Comparison of ENCODE assay signal across 33 cellular contexts in genomic region chr14:45373877-45374276, GRCh38.
"Had no signal": no experiment of that assay in that cellular context is flagged by ENCODE, and none has a peak within 500 bp of the region (broad histone marks: within the 10 kb centered on the region; RNA-seq: fewer than 3 reads in every experiment).

No MANE protein-coding gene starts in this region.

- H3K27ac Mint-ChIP-seq: activated CD4-positive, alpha-beta memory T cell treated with anti-CD3 and anti-CD28 coated beads for 36 hours; activated CD4-positive, alpha-beta T cell treated with anti-CD3 and anti-CD28 coated beads for 36 hours; activated CD4-positive, alpha-beta T cell treated with anti-CD3 and anti-CD28 coated beads, Interleukin-2, amount 10 ng/mL, durations not matched to agents 24 days and 14 days; activated CD8-positive, alpha-beta memory T cell treated with anti-CD3 and anti-CD28 coated beads, Interleukin-2, amount 10 ng/mL, durations not matched to agents 7 days and 5 days; activated CD8-positive, alpha-beta T cell treated with anti-CD3 and anti-CD28 coated beads, Interleukin-2, amount 10 ng/mL, durations not matched to agents 7 days and 5 days; activated naive CD4-positive, alpha-beta T cell treated with anti-CD3 and anti-CD28 coated beads, Interleukin-2, amount 10 ng/mL, durations not matched to agents 7 days and 5 days; activated naive CD4-positive, alpha-beta T cell treated with anti-CD3 and anti-CD28 coated beads, Interleukin-2, amount 50 U/mL, for 72 hours; activated naive CD8-positive, alpha-beta T cell treated with anti-CD3 and anti-CD28 coated beads, Interleukin-2, amount 10 ng/mL, durations not matched to agents 7 days and 5 days; activated T-cell treated with anti-CD3 and anti-CD28 coated beads, Interleukin-2, amount 50 U/mL, for 24 hours; activated T-cell treated with anti-CD3 and anti-CD28 coated beads, Interleukin-2, amount 50 U/mL, for 72 hours; brain had no signal

- ATAC-seq: activated CD4-positive, alpha-beta T cell treated with anti-CD3 and anti-CD28 coated beads for 36 hours; activated CD8-positive, alpha-beta memory T cell treated with anti-CD3 and anti-CD28 coated beads, Interleukin-2, amount 10 ng/mL, durations not matched to agents 7 days and 5 days; activated CD8-positive, alpha-beta T cell treated with anti-CD3 and anti-CD28 coated beads, Interleukin-2, amount 10 ng/mL, durations not matched to agents 7 days and 5 days; activated naive CD4-positive, alpha-beta T cell treated with anti-CD3 and anti-CD28 coated beads, Interleukin-2, amount 50 U/mL, for 72 hours; activated T-cell treated with anti-CD3 and anti-CD28 coated beads, Interleukin-2, amount 50 U/mL, for 72 hours; gastroesophageal sphincter; heart right ventricle had no signal

- H3K4me3 ChIP-seq: ascending aorta, breast epithelium, cardiac muscle cell, colonic mucosa, esophagus squamous epithelium, gastroesophageal sphincter, heart right ventricle had no signal

- H3K27ac ChIP-seq: ascending aorta, breast epithelium, cardiac muscle cell, colonic mucosa, epithelial cell of prostate, esophagus squamous epithelium, gastroesophageal sphincter, heart right ventricle, WERI-Rb-1 had no signal

- H3K4me3 Mint-ChIP-seq: activated CD4-positive, alpha-beta memory T cell treated with anti-CD3 and anti-CD28 coated beads for 36 hours; activated CD4-positive, alpha-beta T cell treated with anti-CD3 and anti-CD28 coated beads for 36 hours; activated CD4-positive, alpha-beta T cell treated with anti-CD3 and anti-CD28 coated beads, Interleukin-2, amount 10 ng/mL, durations not matched to agents 24 days and 14 days; activated CD8-positive, alpha-beta memory T cell treated with anti-CD3 and anti-CD28 coated beads, Interleukin-2, amount 10 ng/mL, durations not matched to agents 7 days and 5 days; activated CD8-positive, alpha-beta T cell treated with anti-CD3 and anti-CD28 coated beads, Interleukin-2, amount 10 ng/mL, durations not matched to agents 7 days and 5 days; activated naive CD4-positive, alpha-beta T cell treated with anti-CD3 and anti-CD28 coated beads, Interleukin-2, amount 10 ng/mL, durations not matched to agents 7 days and 5 days; activated naive CD8-positive, alpha-beta T cell treated with anti-CD3 and anti-CD28 coated beads, Interleukin-2, amount 10 ng/mL, durations not matched to agents 7 days and 5 days; activated T-cell treated with anti-CD3 and anti-CD28 coated beads, Interleukin-2, amount 50 U/mL, for 24 hours; activated T-cell treated with anti-CD3 and anti-CD28 coated beads, Interleukin-2, amount 50 U/mL, for 72 hours; brain had no signal

- H3K4me1 ChIP-seq: ascending aorta, breast epithelium, colonic mucosa, esophagus squamous epithelium, gastroesophageal sphincter, heart right ventricle had no signal

- H3K9me3 ChIP-seq: ascending aorta, breast epithelium, colonic mucosa, esophagus squamous epithelium, gastroesophageal sphincter, heart right ventricle had no signal

- H3K27me3 ChIP-seq: ascending aorta, breast epithelium, cardiac muscle cell, colonic mucosa, esophagus squamous epithelium, gastroesophageal sphincter, heart right ventricle had no signal

- H3K36me3 Mint-ChIP-seq: activated CD4-positive, alpha-beta memory T cell treated with anti-CD3 and anti-CD28 coated beads for 36 hours; activated CD8-positive, alpha-beta memory T cell treated with anti-CD3 and anti-CD28 coated beads, Interleukin-2, amount 10 ng/mL, durations not matched to agents 7 days and 5 days; activated naive CD4-positive, alpha-beta T cell treated with anti-CD3 and anti-CD28 coated beads, Interleukin-2, amount 10 ng/mL, durations not matched to agents 7 days and 5 days; activated naive CD4-positive, alpha-beta T cell treated with anti-CD3 and anti-CD28 coated beads, Interleukin-2, amount 50 U/mL, for 72 hours; activated naive CD8-positive, alpha-beta T cell treated with anti-CD3 and anti-CD28 coated beads, Interleukin-2, amount 10 ng/mL, durations not matched to agents 7 days and 5 days; brain had no signal

- H3K27me3 Mint-ChIP-seq: activated CD4-positive, alpha-beta memory T cell treated with anti-CD3 and anti-CD28 coated beads for 36 hours; activated CD4-positive, alpha-beta T cell treated with anti-CD3 and anti-CD28 coated beads for 36 hours; activated CD4-positive, alpha-beta T cell treated with anti-CD3 and anti-CD28 coated beads, Interleukin-2, amount 10 ng/mL, durations not matched to agents 24 days and 14 days; activated naive CD4-positive, alpha-beta T cell treated with anti-CD3 and anti-CD28 coated beads, Interleukin-2, amount 10 ng/mL, durations not matched to agents 7 days and 5 days; activated naive CD8-positive, alpha-beta T cell treated with anti-CD3 and anti-CD28 coated beads, Interleukin-2, amount 10 ng/mL, durations not matched to agents 7 days and 5 days; activated T-cell treated with anti-CD3 and anti-CD28 coated beads, Interleukin-2, amount 50 U/mL, for 24 hours; brain had no signal

- H3K4me1 Mint-ChIP-seq: activated CD4-positive, alpha-beta T cell treated with anti-CD3 and anti-CD28 coated beads for 36 hours; activated CD4-positive, alpha-beta T cell treated with anti-CD3 and anti-CD28 coated beads, Interleukin-2, amount 10 ng/mL, durations not matched to agents 24 days and 14 days; activated CD8-positive, alpha-beta memory T cell treated with anti-CD3 and anti-CD28 coated beads, Interleukin-2, amount 10 ng/mL, durations not matched to agents 7 days and 5 days; activated naive CD4-positive, alpha-beta T cell treated with anti-CD3 and anti-CD28 coated beads, Interleukin-2, amount 10 ng/mL, durations not matched to agents 7 days and 5 days; activated naive CD8-positive, alpha-beta T cell treated with anti-CD3 and anti-CD28 coated beads, Interleukin-2, amount 10 ng/mL, durations not matched to agents 7 days and 5 days; brain had no signal

- H3K9me3 Mint-ChIP-seq: activated CD4-positive, alpha-beta memory T cell treated with anti-CD3 and anti-CD28 coated beads for 36 hours; activated CD4-positive, alpha-beta T cell treated with anti-CD3 and anti-CD28 coated beads, Interleukin-2, amount 10 ng/mL, durations not matched to agents 24 days and 14 days; activated naive CD4-positive, alpha-beta T cell treated with anti-CD3 and anti-CD28 coated beads, Interleukin-2, amount 10 ng/mL, durations not matched to agents 7 days and 5 days; activated naive CD4-positive, alpha-beta T cell treated with anti-CD3 and anti-CD28 coated beads, Interleukin-2, amount 50 U/mL, for 72 hours; activated naive CD8-positive, alpha-beta T cell treated with anti-CD3 and anti-CD28 coated beads, Interleukin-2, amount 10 ng/mL, durations not matched to agents 7 days and 5 days; activated T-cell treated with anti-CD3 and anti-CD28 coated beads, Interleukin-2, amount 50 U/mL, for 24 hours; activated T-cell treated with anti-CD3 and anti-CD28 coated beads, Interleukin-2, amount 50 U/mL, for 72 hours; brain had no signal

- H3K36me3 ChIP-seq: ascending aorta, breast epithelium, cardiac muscle cell, colonic mucosa, esophagus squamous epithelium, gastroesophageal sphincter, heart right ventricle, WERI-Rb-1 had no signal

- FAIRE-seq: endometrium, endothelial cell of umbilical vein, TTC549 had no signal

- DNase-seq: activated CD4-positive, alpha-beta memory T cell treated with anti-CD3 and anti-CD28 coated beads for 36 hours; activated CD4-positive, alpha-beta T cell treated with anti-CD3 and anti-CD28 coated beads for 36 hours; activated CD4-positive, alpha-beta T cell treated with anti-CD3 and anti-CD28 coated beads, Interleukin-2, amount 10 ng/mL, durations not matched to agents 24 days and 14 days; activated CD4-positive, CD25-positive, alpha-beta regulatory T cell; activated CD4-positive, CD25-positive, alpha-beta regulatory T cell treated with anti-CD3 and anti-CD28 coated beads, Interleukin-2, amount 50 U/mL, for 72 hours; activated CD8-positive, alpha-beta memory T cell treated with anti-CD3 and anti-CD28 coated beads, Interleukin-2, amount 10 ng/mL, durations not matched to agents 7 days and 5 days; activated CD8-positive, alpha-beta memory T cell treated with anti-CD3 and anti-CD28 coated beads, Interleukin-2, amount 50 U/mL, for 4 hours; activated CD8-positive, alpha-beta T cell treated with anti-CD3 and anti-CD28 coated beads, Interleukin-2, amount 10 ng/mL, durations not matched to agents 7 days and 5 days; activated gamma-delta T cell; activated naive CD4-positive, alpha-beta T cell; activated naive CD4-positive, alpha-beta T cell treated with anti-CD3 and anti-CD28 coated beads, Interleukin-2, amount 10 ng/mL, durations not matched to agents 7 days and 5 days; activated naive CD8-positive, alpha-beta T cell treated with anti-CD3 and anti-CD28 coated beads, Interleukin-2, amount 10 ng/mL, durations not matched to agents 7 days and 5 days; activated T-cell treated with anti-CD3 and anti-CD28 coated beads, Interleukin-2, amount 50 U/mL, for 24 hours; activated T-cell treated with anti-CD3 and anti-CD28 coated beads, Interleukin-2, amount 50 U/mL, for 72 hours; central memory CD4-positive, alpha-beta T cell; cerebellar nuclear complex; colonic mucosa; effector CD8-positive, alpha-beta T cell; esophagus squamous epithelium; foreskin melanocyte; heart right ventricle; T-helper 2 cell; WERI-Rb-1 had no signal
